ENCODE assay signal across 14 cellular contexts in genomic region chr2:229650886-229651285, GRCh38.
DNase-seq lines count a peak whose midpoint lies in the region; ATAC-seq lines count a peak whose summit lies in the region.
"Had no signal": no experiment of that assay in that cellular context is flagged by ENCODE, and none has a peak within 500 bp of the region (broad histone marks: within the 10 kb centered on the region; RNA-seq: fewer than 3 reads in every experiment).

No MANE protein-coding gene starts in this region.

- DNase-seq in midbrain (lab: John Stamatoyannopoulos, UW) (peak; percentile 40), retina (peak; percentile 41), NCI-H510A treated with DMSO at 0.1 percent for 48 hours (lab: John Stamatoyannopoulos, UW) (no peak), Right ventricle myocardium superior (no peak)
- DNase-seq in effector CD4-positive, alpha-beta T cell, result no peak
- DNase-seq: ACHN; Caco-2; CD4-positive, alpha-beta T cell; GDM1; H9; IMR-90 had no signal

- H3K27ac ChIP-seq in angular gyrus (ENCODE audit: low read depth, low read length), result peak overlapping the region; percentile 20
- H3K27ac ChIP-seq: C4-2B had no signal

- intact Hi-C loops in Right ventricle myocardium superior (cut with DNase I), result no loop called here

- no peak for ATAC-seq in GM18861 (IDR thresholded peaks at IDR 0.05; ENCODE audit: unreplicated experiment)
- ATAC-seq in Right ventricle myocardium superior (ENCODE audit: poor library complexity), result no peak

Comparison
In these comparisons a context has a peak if more than half of its experiments do, and no peak if none do; other contexts are left out.
1. DNase-seq: peak in midbrain (single experiment) and retina (single experiment); none in NCI-H510A treated with DMSO at 0.1 percent for 48 hours (single experiment), Right ventricle myocardium superior (single experiment) and effector CD4-positive, alpha-beta T cell (single experiment).